Comparison of ENCODE assay signal across 1 cellular context in the genomic region with DNA sequence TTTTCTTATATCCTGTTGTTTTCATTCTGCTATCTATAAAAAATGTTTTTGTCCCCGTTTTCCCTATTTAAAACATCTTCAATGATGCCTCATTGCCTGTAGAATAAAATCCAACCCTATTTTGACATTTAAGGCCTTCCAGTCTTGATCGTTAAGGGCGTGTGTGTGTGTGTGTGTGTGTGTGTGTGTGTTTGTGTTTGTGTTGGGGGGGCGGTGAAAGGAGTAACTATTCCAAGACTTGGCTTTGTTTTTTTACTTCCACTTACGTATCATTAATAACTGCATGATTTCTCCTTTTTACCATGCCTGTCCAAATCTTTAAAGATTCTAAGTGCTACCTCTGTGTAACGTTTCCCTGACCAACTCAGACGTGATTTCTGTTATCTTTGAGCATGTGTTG.
TF ChIP-seq lines count a peak whose summit lies in the region.

No MANE protein-coding gene starts in this region.

TF ChIP-seq in A549, 52 proteins besides CTCF, POLR2A, EP300 and RAD21:
- no peak for TF ChIP-seq FOSL2 (IDR thresholded peaks at IDR 0.05)
- TF ChIP-seq FOSL2 (CRISPR knock-in tag; IDR thresholded peaks at IDR 0.05) = no peak
- no peak for TF ChIP-seq TP53 (CRISPR knock-in tag; IDR thresholded peaks at IDR 0.05)
- TF ChIP-seq, protein P1, sequence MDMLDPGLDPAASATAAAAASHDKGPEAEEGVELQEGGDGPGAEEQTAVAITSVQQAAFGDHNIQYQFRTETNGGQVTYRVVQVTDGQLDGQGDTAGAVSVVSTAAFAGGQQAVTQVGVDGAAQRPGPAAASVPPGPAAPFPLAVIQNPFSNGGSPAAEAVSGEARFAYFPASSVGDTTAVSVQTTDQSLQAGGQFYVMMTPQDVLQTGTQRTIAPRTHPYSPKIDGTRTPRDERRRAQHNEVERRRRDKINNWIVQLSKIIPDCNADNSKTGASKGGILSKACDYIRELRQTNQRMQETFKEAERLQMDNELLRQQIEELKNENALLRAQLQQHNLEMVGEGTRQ (IDR thresholded peaks at IDR 0.05) = no peak
- TF ChIP-seq RNF2 (IDR thresholded peaks at IDR 0.05; ENCODE audit: borderline replicate concordance, low read depth) = no peak
- TF ChIP-seq, protein P2, sequence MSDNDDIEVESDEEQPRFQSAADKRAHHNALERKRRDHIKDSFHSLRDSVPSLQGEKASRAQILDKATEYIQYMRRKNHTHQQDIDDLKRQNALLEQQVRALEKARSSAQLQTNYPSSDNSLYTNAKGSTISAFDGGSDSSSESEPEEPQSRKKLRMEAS (IDR thresholded peaks at IDR 0.05) = no peak
- TF ChIP-seq NR3C1 (IDR thresholded peaks at IDR 0.05) = no peak
- no peak for TF ChIP-seq MYC (IDR thresholded peaks at IDR 0.05; ENCODE audit: borderline replicate concordance, low read length)
- TF ChIP-seq, protein P3, sequence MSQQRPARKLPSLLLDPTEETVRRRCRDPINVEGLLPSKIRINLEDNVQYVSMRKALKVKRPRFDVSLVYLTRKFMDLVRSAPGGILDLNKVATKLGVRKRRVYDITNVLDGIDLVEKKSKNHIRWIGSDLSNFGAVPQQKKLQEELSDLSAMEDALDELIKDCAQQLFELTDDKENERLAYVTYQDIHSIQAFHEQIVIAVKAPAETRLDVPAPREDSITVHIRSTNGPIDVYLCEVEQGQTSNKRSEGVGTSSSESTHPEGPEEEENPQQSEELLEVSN (IDR thresholded peaks at IDR 0.05; ENCODE audit: borderline replicate concordance, low read depth) = no peak
- TF ChIP-seq SREBF2 (IDR thresholded peaks at IDR 0.05) = no peak
- no peak for TF ChIP-seq TFCP2L1 (CRISPR knock-in tag; IDR thresholded peaks at IDR 0.05)
- no peak for TF ChIP-seq RCOR1 (IDR thresholded peaks at IDR 0.05; ENCODE audit: low read depth, low read length)
- TF ChIP-seq ESRRA (IDR thresholded peaks at IDR 0.05; ENCODE audit: borderline replicate concordance, low read length) = no peak
- no peak for TF ChIP-seq EHF (CRISPR knock-in tag; IDR thresholded peaks at IDR 0.05)
- TF ChIP-seq CBX8 (IDR thresholded peaks at IDR 0.05) = no peak
- no peak for TF ChIP-seq RFX5 (IDR thresholded peaks at IDR 0.05)
- no peak for TF ChIP-seq ZFP36 (IDR thresholded peaks at IDR 0.05; ENCODE audit: borderline replicate concordance, partially characterized antibody)
- no peak for TF ChIP-seq ZNF302 (CRISPR knock-in tag; IDR thresholded peaks at IDR 0.05)
- TF ChIP-seq POLR2AphosphoS2 (conservative IDR thresholded peaks at IDR 0.05; ENCODE audit: low read length) = no peak
- TF ChIP-seq MAFK (IDR thresholded peaks at IDR 0.05; ENCODE audit: partially characterized antibody) = no peak
- no peak for TF ChIP-seq PHF8 (IDR thresholded peaks at IDR 0.05; ENCODE audit: borderline replicate concordance, low read depth)
